Comparison of ENCODE assay signal across 8 cellular contexts in the genomic region with DNA sequence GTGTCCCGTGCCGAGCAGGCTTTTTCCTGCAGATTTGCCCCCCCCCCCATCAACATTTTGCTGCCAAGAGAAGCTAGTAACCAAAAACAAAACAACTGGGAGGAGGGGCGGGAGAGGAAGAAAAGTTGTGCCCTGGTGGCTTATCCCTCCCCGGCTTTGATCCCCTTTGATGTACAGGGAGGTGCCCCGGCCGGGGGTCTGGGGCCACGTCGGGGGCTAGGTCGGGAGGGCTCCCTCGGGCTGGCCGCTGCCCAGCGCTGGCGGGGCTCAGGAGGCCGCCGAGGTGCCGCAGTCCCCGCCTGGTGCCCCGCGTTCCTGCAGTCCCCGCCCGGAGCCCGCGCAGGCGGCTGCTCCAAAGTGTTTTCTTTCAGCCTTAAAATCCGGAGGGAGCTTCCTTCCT. TPM values are rescaled to one million over a fixed set of nuclear protein-coding genes. Genes with fewer than 3 reads are reported as not detected.
A peak's percentile ranks its signal among the peaks of the same experiment; 100 is the strongest.
DNase-seq lines count a peak whose midpoint lies in the region; ATAC-seq and TF ChIP-seq lines count a peak whose summit lies in the region.
"Not testable (repeated sequence)": the region's sequence is repeated elsewhere in the genome, so short reads cannot be mapped to it uniquely, and the experiment has no call there.

No MANE protein-coding gene starts in this region.

- not testable (repeated sequence) for H3K79me2 ChIP-seq in GM23338 (replicated peaks; ENCODE audit: insufficient read depth); OCI-LY3 (ENCODE audit: low read length)

- H3K4me3 Mint-ChIP-seq in GM23338 (peak overlapping the region; percentile 78), glutamatergic neuron (ENCODE audit: unreplicated experiment) (peak overlapping the region; percentile 86)

- not testable (repeated sequence) for H3K27ac Mint-ChIP-seq in GM23338; glutamatergic neuron (ENCODE audit: unreplicated experiment)

- H3K27ac ChIP-seq in GM23338 (ENCODE audit: low read depth); OCI-LY3 (ENCODE audit: low read length): not testable (repeated sequence)
- H3K27ac ChIP-seq in mesodermal cell (ENCODE audit: low read depth, low read length, severe bottlenecking) (peak overlapping the region; percentile 53), skin epidermis (peak overlapping the region in 20 of 21 experiments; percentile 39 to 86 (median 77))

- not testable (repeated sequence) for H3K4me1 Mint-ChIP-seq in GM23338; glutamatergic neuron (ENCODE audit: low read depth, unreplicated experiment)

- not testable (repeated sequence) for H3K36me3 ChIP-seq in GM23338 (ENCODE audit: insufficient read depth); OCI-LY3 (replicated peaks; ENCODE audit: low read depth, low read length); mesodermal cell (ENCODE audit: control insufficient read depth, insufficient read depth, low read length)

- H3K9ac ChIP-seq in OCI-LY3 (ENCODE audit: low read length), result peak overlapping the region; percentile 63

- H3K4me2 ChIP-seq in GM23338 (peak overlapping the region; percentile 79), OCI-LY3 (ENCODE audit: low read length) (peak overlapping the region; percentile 55)

- H3K4me3 ChIP-seq in GM23338 (peak overlapping the region; percentile 63), OCI-LY3 (ENCODE audit: low read length) (peak overlapping the region; percentile 79), cardiac fibroblast (replicated peaks in 1 of 2; ENCODE audit: low read depth in 2 of 2, low read length in 2 of 2) (peak overlapping the region; percentile 31 to 44), mesodermal cell (ENCODE audit: extremely low read depth, insufficient read depth, low read length, poor library complexity, severe bottlenecking) (peak overlapping the region; percentile 41), skin epidermis (peak overlapping the region; percentile 34 to 51 (median 42))

- not testable (repeated sequence) for H3F3A ChIP-seq in GM23338 (replicated peaks; ENCODE audit: low read depth)

- WGBS in mesodermal cell (ENCODE audit: insufficient coverage in 2 of 2), 2 experiments, result no CpG with 5 or more reads among the region's 25 CpGs

- not testable (repeated sequence) for H3K36me3 Mint-ChIP-seq in GM23338 (ENCODE audit: low read depth); glutamatergic neuron (ENCODE audit: unreplicated experiment)

- DNase-seq in A172 (ENCODE audit: low spot score) (peak; percentile 13), cardiac fibroblast (ENCODE audit: low read depth in 2 of 2) (peak; percentile 23 to 36), glutamatergic neuron (peak; percentile 16)
- not testable (repeated sequence) for DNase-seq in GM23338 (ENCODE audit: low spot score)
- peak; percentile 55 for DNase-seq in activated CD8-positive, alpha-beta memory T cell treated with anti-CD3 and anti-CD28 coated beads for 24 hours

- H3K9me3 Mint-ChIP-seq in GM23338; glutamatergic neuron (ENCODE audit: unreplicated experiment): not testable (repeated sequence)

- H3K9me2 ChIP-seq in GM23338 (ENCODE audit: insufficient read depth), result not testable (repeated sequence)

- not testable (repeated sequence) for H4K20me1 ChIP-seq in GM23338 (replicated peaks; ENCODE audit: insufficient read depth); OCI-LY3 (ENCODE audit: insufficient read depth, low read length)

- H2AFZ ChIP-seq in GM23338; OCI-LY3 (ENCODE audit: low read depth, low read length): not testable (repeated sequence)

- TF ChIP-seq CTCF in GM23338 (conservative IDR thresholded peaks at IDR 0.05; ENCODE audit: low read depth in 2 of 2); OCI-LY3 (IDR thresholded peaks at IDR 0.05; ENCODE audit: low read depth, low read length); cardiac fibroblast (IDR thresholded peaks at IDR 0.05; ENCODE audit: low read depth, low read length); glutamatergic neuron (IDR thresholded peaks at IDR 0.05; ENCODE audit: partially characterized antibody, unreplicated experiment): not testable (repeated sequence)

- H3K4me1 ChIP-seq in GM23338 (ENCODE audit: insufficient read depth); OCI-LY3 (ENCODE audit: low read length); mesodermal cell (ENCODE audit: control insufficient read depth, insufficient read depth, low read length, poor library complexity, severe bottlenecking): not testable (repeated sequence)

- H3K9me3 ChIP-seq in OCI-LY3 (ENCODE audit: insufficient read depth, low read length); mesodermal cell (ENCODE audit: control insufficient read depth, low read length): not testable (repeated sequence)

- ATAC-seq in GM23338, result peak; percentile 0; the same call in 1 of the 3 replicates

- H3K27me3 Mint-ChIP-seq in GM23338 (ENCODE audit: insufficient read depth, low read depth, poor library complexity); glutamatergic neuron (ENCODE audit: unreplicated experiment): not testable (repeated sequence)

- H3K27me3 ChIP-seq in GM23338 (ENCODE audit: insufficient read depth); OCI-LY3 (ENCODE audit: low read depth, low read length): not testable (repeated sequence)

RNA-seq across cellular contexts. Expression of gene SRGAP2, which starts 1.5 kb away (rescaled TPM):
- total RNA-seq in A172 (2014; rRNA removed; shearing (Covaris generic)), result 31.0 and 31.5 TPM in 2 replicates
- total RNA-seq in GM23338 (2014; rRNA removed; shearing (Covaris generic)), result 69.2 and 77.8 TPM in 2 replicates
- polyA plus RNA-seq in GM23338 (2016; fragmentation: Nextera tagmentation; extraction: Ambion mirVana), result 41.4 and 48.3 TPM in 2 replicates
- 22.8 TPM for total RNA-seq in glutamatergic neuron (ENCODE audit: unreplicated experiment)
- 124 TPM for polyA plus RNA-seq in mesodermal cell (2013, experiment 1 of 2)
- polyA plus RNA-seq in mesodermal cell (2013, experiment 2 of 2), result 92.7 TPM

RNA-seq across cellular contexts. Expression of gene FAM72A, which starts 2.2 kb away (rescaled TPM):
- total RNA-seq in A172 (2014; rRNA removed; shearing (Covaris generic)), result 13.8 and 20.3 TPM in 2 replicates
- total RNA-seq in GM23338 (2014; rRNA removed; shearing (Covaris generic)), result 15.3 and 19.1 TPM in 2 replicates
- 24.0 and 26.7 TPM in 2 replicates for polyA plus RNA-seq in GM23338 (2016; fragmentation: Nextera tagmentation; extraction: Ambion mirVana)
- 1.5 TPM for total RNA-seq in glutamatergic neuron (ENCODE audit: unreplicated experiment)
- polyA plus RNA-seq in mesodermal cell (2013, experiment 1 of 2), result 10.3 TPM
- 17.7 TPM for polyA plus RNA-seq in mesodermal cell (2013, experiment 2 of 2)
